ENCODE assay signal across 8 cellular contexts in the genomic region with DNA sequence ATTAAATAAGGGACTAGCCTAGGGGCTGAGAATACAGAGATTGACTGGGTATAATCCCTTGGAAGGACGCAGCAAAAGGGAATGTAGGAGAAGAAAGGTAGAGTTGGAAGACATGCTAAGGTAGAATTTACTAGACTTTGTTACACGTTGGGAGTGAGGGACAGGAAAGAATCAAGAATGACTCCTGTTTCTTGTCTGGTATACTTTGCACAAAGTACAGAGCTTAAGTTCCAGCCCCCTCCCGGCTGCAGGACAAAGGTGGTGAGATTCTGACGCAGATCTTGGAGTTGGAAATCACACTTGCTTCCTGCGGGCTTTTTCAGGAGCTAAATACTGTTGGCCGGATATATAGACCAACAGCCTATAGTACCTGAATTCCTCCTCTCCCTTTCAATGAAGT. TPM values are rescaled to one million over a fixed set of nuclear protein-coding genes. Genes with fewer than 3 reads are reported as not detected.
DNase-seq lines count a peak whose midpoint lies in the region; ATAC-seq and TF ChIP-seq lines count a peak whose summit lies in the region.

No MANE protein-coding gene starts in this region.

- H3K4me3 ChIP-seq in suprapubic skin: peak overlapping the region; percentile 71

- H3K36me3 ChIP-seq in suprapubic skin: no peaks in the 10 kb centered on the region

- POLR2A ChIA-PET in activated CD4-positive, alpha-beta T cell treated with anti-CD3 and anti-CD28 coated beads, Interleukin-2, amount 10 ng/mL, durations not matched to agents 7 days and 5 days (lab: Charles Lee): no interaction called here
- POLR2A ChIA-PET in activated naive CD8-positive, alpha-beta T cell treated with anti-CD3 and anti-CD28 coated beads, Interleukin-2, amount 10 ng/mL, durations not matched to agents 7 days and 5 days (lab: Charles Lee): interaction anchor here (1.3 to 2.4 kb wide), 2 partner anchors 32 to 57 kb away, joined by 4 to 12 read pairs; a partner anchor contains a TSS

- CTCF ChIA-PET in activated CD4-positive, alpha-beta T cell treated with anti-CD3 and anti-CD28 coated beads, Interleukin-2, amount 10 ng/mL, durations not matched to agents 7 days and 5 days (lab: Charles Lee): interaction anchor here (0.9 kb wide), 1 partner anchor 57 kb away, joined by 4 read pairs; a partner anchor contains a TSS

- H3K27me3 ChIP-seq in suprapubic skin: no peaks in the 10 kb centered on the region

- H3K27ac Mint-ChIP-seq in activated CD4-positive, alpha-beta T cell treated with anti-CD3 and anti-CD28 coated beads, Interleukin-2, amount 10 ng/mL, durations not matched to agents 7 days and 5 days: peak overlapping the region; percentile 80
- no peak overlapping the region for H3K27ac Mint-ChIP-seq in activated naive CD8-positive, alpha-beta T cell treated with anti-CD3 and anti-CD28 coated beads, Interleukin-2, amount 10 ng/mL, durations not matched to agents 7 days and 5 days

- H3K27me3 Mint-ChIP-seq in activated CD4-positive, alpha-beta T cell treated with anti-CD3 and anti-CD28 coated beads, Interleukin-2, amount 10 ng/mL, durations not matched to agents 7 days and 5 days: peaks cover 4% of the 10 kb centered on the region
- H3K27me3 Mint-ChIP-seq in activated naive CD8-positive, alpha-beta T cell treated with anti-CD3 and anti-CD28 coated beads, Interleukin-2, amount 10 ng/mL, durations not matched to agents 7 days and 5 days: peaks cover 14% of the 10 kb centered on the region

- peaks cover 29% of the 10 kb centered on the region for H3K4me1 Mint-ChIP-seq in activated CD4-positive, alpha-beta T cell treated with anti-CD3 and anti-CD28 coated beads, Interleukin-2, amount 10 ng/mL, durations not matched to agents 7 days and 5 days
- peaks cover 15% of the 10 kb centered on the region for H3K4me1 Mint-ChIP-seq in activated naive CD8-positive, alpha-beta T cell treated with anti-CD3 and anti-CD28 coated beads, Interleukin-2, amount 10 ng/mL, durations not matched to agents 7 days and 5 days

- no peak for TF ChIP-seq EP300 in suprapubic skin (IDR thresholded peaks at IDR 0.05)

- no peak for TF ChIP-seq POLR2A in suprapubic skin (IDR thresholded peaks at IDR 0.05)

- H3K36me3 Mint-ChIP-seq in activated CD4-positive, alpha-beta T cell treated with anti-CD3 and anti-CD28 coated beads, Interleukin-2, amount 10 ng/mL, durations not matched to agents 7 days and 5 days (ENCODE audit: low read depth): no peaks in the 10 kb centered on the region
- no peaks in the 10 kb centered on the region for H3K36me3 Mint-ChIP-seq in activated naive CD8-positive, alpha-beta T cell treated with anti-CD3 and anti-CD28 coated beads, Interleukin-2, amount 10 ng/mL, durations not matched to agents 7 days and 5 days

- no peak for ATAC-seq in activated naive CD8-positive, alpha-beta T cell treated with anti-CD3 and anti-CD28 coated beads, Interleukin-2, amount 10 ng/mL, durations not matched to agents 7 days and 5 days (ENCODE audit: low read depth)
- ATAC-seq in HG02588 (IDR thresholded peaks at IDR 0.05; ENCODE audit: unreplicated experiment): no peak
- no peak for ATAC-seq in HG02571 (IDR thresholded peaks at IDR 0.05; ENCODE audit: unreplicated experiment)

- peaks cover 14% of the 10 kb centered on the region for H3K4me1 ChIP-seq in suprapubic skin

- no peak for DNase-seq in activated CD4-positive, alpha-beta T cell treated with anti-CD3 and anti-CD28 coated beads, Interleukin-2, amount 10 ng/mL, durations not matched to agents 7 days and 5 days
- no peak for DNase-seq in activated CD4-positive, alpha-beta T cell treated with anti-CD3 and anti-CD28 coated beads, Interleukin-2, amount 50 U/mL, for 48 hours
- no peak for DNase-seq in activated naive CD8-positive, alpha-beta T cell treated with anti-CD3 and anti-CD28 coated beads, Interleukin-2, amount 10 ng/mL, durations not matched to agents 7 days and 5 days
- DNase-seq in kidney tubule cell (ENCODE audit: low spot score) (peak; percentile 29), suprapubic skin (ENCODE audit: low spot score in 2 of 2) (no peak), NOMO-1 treated with dmso at 0.1 percent for 144 hours (lab: John Stamatoyannopoulos, UW; ENCODE audit: unreplicated experiment) (no peak)

- peak overlapping the region; percentile 95 for H3K4me3 Mint-ChIP-seq in activated CD4-positive, alpha-beta T cell treated with anti-CD3 and anti-CD28 coated beads, Interleukin-2, amount 10 ng/mL, durations not matched to agents 7 days and 5 days
- H3K4me3 Mint-ChIP-seq in activated naive CD8-positive, alpha-beta T cell treated with anti-CD3 and anti-CD28 coated beads, Interleukin-2, amount 10 ng/mL, durations not matched to agents 7 days and 5 days: peak overlapping the region; percentile 96

- no peaks in the 10 kb centered on the region for H3K9me3 Mint-ChIP-seq in activated CD4-positive, alpha-beta T cell treated with anti-CD3 and anti-CD28 coated beads, Interleukin-2, amount 10 ng/mL, durations not matched to agents 7 days and 5 days
- H3K9me3 Mint-ChIP-seq in activated naive CD8-positive, alpha-beta T cell treated with anti-CD3 and anti-CD28 coated beads, Interleukin-2, amount 10 ng/mL, durations not matched to agents 7 days and 5 days: no peaks in the 10 kb centered on the region

- no peaks in the 10 kb centered on the region for H3K9me3 ChIP-seq in suprapubic skin

- no peak for TF ChIP-seq CTCF in suprapubic skin (IDR thresholded peaks at IDR 0.05)

- WGBS in suprapubic skin: 37% methylated on average over 6 of the region's 6 CpGs

- no peak overlapping the region for H3K27ac ChIP-seq in suprapubic skin

RNA-seq across cellular contexts. Expression of a gene that starts 0.9 kb away (rescaled TPM):
- total RNA-seq in activated CD4-positive, alpha-beta T cell treated with anti-CD3 and anti-CD28 coated beads, Interleukin-2, amount 10 ng/mL, durations not matched to agents 7 days and 5 days: 1 to 10 TPM; 3.7 to 4.7 TPM
- total RNA-seq in activated naive CD8-positive, alpha-beta T cell treated with anti-CD3 and anti-CD28 coated beads, Interleukin-2, amount 10 ng/mL, durations not matched to agents 7 days and 5 days: 1 to 10 TPM; 1.6 to 2.4 TPM
- total RNA-seq in suprapubic skin: 1 to 10 TPM; 2.6 to 9.6 (median 6.1) TPM

RNA-seq across cellular contexts. Expression of a gene that starts 32.0 kb away (rescaled TPM):
- 100 to 1,000 TPM; 255 to 259 TPM for total RNA-seq in activated CD4-positive, alpha-beta T cell treated with anti-CD3 and anti-CD28 coated beads, Interleukin-2, amount 10 ng/mL, durations not matched to agents 7 days and 5 days
- total RNA-seq in activated naive CD8-positive, alpha-beta T cell treated with anti-CD3 and anti-CD28 coated beads, Interleukin-2, amount 10 ng/mL, durations not matched to agents 7 days and 5 days: 100 to 1,000 TPM; 181 to 183 TPM
- total RNA-seq in suprapubic skin: 100 to 1,000 TPM; 102 to 113 (median 106) TPM

RNA-seq across cellular contexts. Expression of a gene that starts 57.0 kb away (rescaled TPM):
- 1 to 10 TPM; 2.4 to 4.0 TPM for total RNA-seq in activated CD4-positive, alpha-beta T cell treated with anti-CD3 and anti-CD28 coated beads, Interleukin-2, amount 10 ng/mL, durations not matched to agents 7 days and 5 days
- 1 to 10 TPM; 1.2 to 2.2 TPM for total RNA-seq in activated naive CD8-positive, alpha-beta T cell treated with anti-CD3 and anti-CD28 coated beads, Interleukin-2, amount 10 ng/mL, durations not matched to agents 7 days and 5 days
- total RNA-seq in suprapubic skin: 1 to 10 TPM in 3 of 4 donors, under 1 TPM in 1; 0.72 to 2.8 (median 1.4) TPM
